ENCODE assay signal across 5 cellular contexts in the genomic region with DNA sequence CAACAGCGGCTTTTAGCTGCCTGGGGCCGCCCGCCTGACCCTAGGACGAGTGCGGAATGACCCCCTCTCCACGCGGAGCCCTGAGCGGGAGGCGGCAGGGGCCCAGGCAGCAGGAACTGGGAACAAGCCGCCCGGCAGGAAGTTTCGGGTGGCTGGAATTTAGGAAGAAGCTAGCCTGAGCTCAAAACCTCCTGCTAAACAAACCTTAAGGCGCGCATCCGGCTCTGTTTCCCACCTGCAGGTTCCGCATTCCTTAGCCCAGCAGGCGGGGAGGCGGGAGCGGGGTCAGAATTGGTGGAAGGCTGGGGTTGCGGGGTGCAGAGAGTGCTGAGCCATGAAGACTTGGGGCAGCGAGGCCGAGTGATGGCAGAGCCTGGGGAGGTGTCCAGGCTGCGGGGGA.
"Had no signal": no experiment of that assay in that cellular context is flagged by ENCODE, and none has a peak within 500 bp of the region (broad histone marks: within the 10 kb centered on the region; RNA-seq: fewer than 3 reads in every experiment).

No MANE protein-coding gene starts in this region.

- H3K27ac Mint-ChIP-seq: GM23338, H9 had no signal

- DNase-seq: H9, HCEC 1CT, IMR-90 had no signal

- ATAC-seq: GM23338, K562 had no signal

- H3K4me1 Mint-ChIP-seq: GM23338, H9 had no signal

- H3K4me3 Mint-ChIP-seq: GM23338, H9 had no signal
